Comparison of ENCODE assay signal across 9 cellular contexts in the genomic region with DNA sequence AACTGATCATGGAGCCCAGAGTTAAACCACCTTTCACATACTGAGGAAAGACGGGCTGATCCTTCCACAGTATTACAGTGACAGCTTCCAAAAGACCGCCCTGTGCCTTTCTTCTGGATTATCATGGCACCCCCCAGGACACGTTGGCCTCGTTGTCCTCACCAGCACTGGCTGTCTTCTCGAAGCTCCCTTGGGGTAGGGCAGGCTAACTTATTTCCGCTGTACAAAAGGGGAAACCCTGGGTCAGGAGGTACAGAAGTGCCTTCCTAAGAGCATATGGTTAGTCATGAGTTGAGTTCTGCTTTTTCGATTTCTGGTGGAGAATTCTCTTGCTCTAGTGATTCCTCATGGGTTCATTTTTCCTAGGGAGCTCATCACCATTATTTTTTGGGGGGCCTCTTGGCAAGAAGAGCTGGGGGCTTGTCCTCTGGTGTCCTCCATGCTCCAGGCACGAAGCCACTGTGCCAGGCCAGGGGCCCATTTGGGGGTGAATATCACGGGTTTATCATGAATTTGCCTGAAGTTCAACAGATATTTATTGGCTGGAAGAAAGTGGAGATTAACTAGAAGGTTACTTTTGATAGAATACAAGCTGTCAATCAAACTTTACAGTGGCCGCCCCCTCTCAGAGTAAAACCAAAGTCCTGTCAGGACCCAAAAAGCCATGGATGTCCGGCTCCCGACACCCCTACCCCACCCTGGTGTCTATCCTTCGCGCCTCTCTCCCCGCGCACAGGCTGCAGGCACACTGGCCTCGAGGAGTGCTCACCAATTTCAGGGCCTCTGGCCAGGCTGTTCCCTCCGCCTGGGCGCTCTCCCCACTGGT. TPM values are rescaled to one million over a fixed set of nuclear protein-coding genes. Genes with fewer than 3 reads are reported as not detected.
DNase-seq lines count a peak whose midpoint lies in the region; ATAC-seq and TF ChIP-seq lines count a peak whose summit lies in the region.
"Had no signal": no experiment of that assay in that cellular context is flagged by ENCODE, and none has a peak within 500 bp of the region (broad histone marks: within the 10 kb centered on the region; RNA-seq: fewer than 3 reads in every experiment).

No MANE protein-coding gene starts in this region.

- ATAC-seq in GM21390 (IDR thresholded peaks at IDR 0.05; ENCODE audit: unreplicated experiment): peak; percentile 53
- peak; percentile 49 for ATAC-seq in left lobe of liver

- DNase-seq in GM13976 (ENCODE audit: low spot score): peak; percentile 80
- peak; percentile 60 for DNase-seq in KG1 (lab: John Stamatoyannopoulos, UW)
- DNase-seq in left lobe of liver (ENCODE audit: low spot score): no peak
- no peak for DNase-seq in NCI-H1417 (lab: John Stamatoyannopoulos, UW)
- no peak for DNase-seq in NCI-H146 treated with DMSO at 0.1 percent for 48 hours (lab: John Stamatoyannopoulos, UW; ENCODE audit: unreplicated experiment)
- DNase-seq in breast epithelium (ENCODE audit: low spot score in 2 of 2): no peak
- no peak for DNase-seq in NCI-H510A treated with DMSO at 0.1 percent for 48 hours (lab: John Stamatoyannopoulos, UW)
- DNase-seq: NCI-H1092 treated with DMSO at 0.1 percent for 48 hours had no signal

- H3K27ac ChIP-seq in breast epithelium: peak overlapping the region in 1 of 2 donors; percentile 32

- no peak for TF ChIP-seq CTCF in GM13976 (IDR thresholded peaks at IDR 0.05; ENCODE audit: borderline replicate concordance, control extremely low read depth, extremely low read depth, insufficient read depth, missing control alignments)
- TF ChIP-seq CTCF in breast epithelium (IDR thresholded peaks at IDR 0.05): no peak

- in situ Hi-C loops in GM13976 (cut with MboI; ENCODE audit: low sequenced_read_pairs, unreplicated experiment): no loop called here

- H3K9me3 ChIP-seq in breast epithelium: no peaks in the 10 kb centered on the region

- TF ChIP-seq POLR2A in breast epithelium (IDR thresholded peaks at IDR 0.05): no peak

- no peaks in the 10 kb centered on the region for H3K4me1 ChIP-seq in breast epithelium

- intact Hi-C loops in breast epithelium (cut with DNase I; ENCODE audit: low total_unique reads): no loop called here

- H3K36me3 ChIP-seq in breast epithelium: no peaks in the 10 kb centered on the region

- no peak overlapping the region for H3K4me3 ChIP-seq in breast epithelium

- H3K27me3 ChIP-seq in breast epithelium: no peaks in the 10 kb centered on the region

RNA-seq across cellular contexts. Expression of gene TRAF3, which starts 8.8 kb away (rescaled TPM):
- total RNA-seq in left lobe of liver (8.5 TPM), breast epithelium (10 to 100 TPM; 13.1 to 15.7 (median 14.6) TPM)

Comparison
In these comparisons a context has a peak if more than half of its experiments do, and no peak if none do; other contexts are left out.
1. DNase-seq: peak in GM13976 (single experiment) and KG1 (single experiment); none in left lobe of liver (single experiment), NCI-H1417 (0 of 3), NCI-H146 treated with DMSO at 0.1 percent for 48 hours (single experiment), breast epithelium (0 of 2) and NCI-H510A treated with DMSO at 0.1 percent for 48 hours (single experiment).